26 cellular contexts compared by ENCODE assay signal in genomic region chr1:174001573-174001972, GRCh38.
"Had no signal": no experiment of that assay in that cellular context is flagged by ENCODE, and none has a peak within 500 bp of the region (broad histone marks: within the 10 kb centered on the region; RNA-seq: fewer than 3 reads in every experiment).

No MANE protein-coding gene starts in this region.

- H3K9me3 Mint-ChIP-seq: activated CD4-positive, alpha-beta memory T cell treated with anti-CD3 and anti-CD28 coated beads, Interleukin-2, amount 10 ng/mL, durations not matched to agents 7 days and 5 days; activated CD4-positive, alpha-beta T cell treated with anti-CD3 and anti-CD28 coated beads, Interleukin-2, amount 10 ng/mL, durations not matched to agents 24 days and 14 days; activated naive CD4-positive, alpha-beta T cell treated with anti-CD3 and anti-CD28 coated beads, Interleukin-2, amount 50 U/mL, for 24 hours; activated naive CD8-positive, alpha-beta T cell treated with anti-CD3 and anti-CD28 coated beads, Interleukin-2, amount 50 U/mL, for 24 hours; activated T-helper 2 cell treated with anti-CD3 and anti-CD28 coated beads, Interferon-gamma antibody, Interleukin-2, Interleukin-4, amounts not matched to agents 10 μg/mL and 5 μg/mL and 100 μg/mL, durations not matched to agents 14 hours and 24 hours and 36 hours; neural crest cell; stimulated activated naive CD8-positive, alpha-beta T cell treated with anti-CD3 and anti-CD28 coated beads, Interleukin-15, Interleukin-2, amounts not matched to agents 100 ng/mL and 50 ng/mL, for 24 hours; type B pancreatic cell had no signal

- H3K27ac Mint-ChIP-seq: activated CD4-positive, alpha-beta memory T cell treated with anti-CD3 and anti-CD28 coated beads, Interleukin-2, amount 10 ng/mL, durations not matched to agents 7 days and 5 days; activated CD4-positive, alpha-beta T cell treated with anti-CD3 and anti-CD28 coated beads, Interleukin-2, amount 10 ng/mL, durations not matched to agents 24 days and 14 days; activated CD8-positive, alpha-beta memory T cell treated with anti-CD3 and anti-CD28 coated beads, Interleukin-2, amount 10 ng/mL, durations not matched to agents 7 days and 5 days; activated T-helper 2 cell treated with anti-CD3 and anti-CD28 coated beads, Interferon-gamma antibody, Interleukin-2, Interleukin-4, amounts not matched to agents 10 μg/mL and 5 μg/mL and 100 μg/mL, durations not matched to agents 14 hours and 24 hours and 36 hours; stimulated activated naive CD8-positive, alpha-beta T cell treated with anti-CD3 and anti-CD28 coated beads, Interleukin-15, Interleukin-2, amounts not matched to agents 100 ng/mL and 50 ng/mL, for 24 hours; type B pancreatic cell had no signal

- H3K9me3 ChIP-seq: esophagus squamous epithelium, gastrocnemius medialis, left ventricle myocardium inferior, spleen, uterus had no signal

- H3K27me3 Mint-ChIP-seq: activated CD4-positive, alpha-beta memory T cell treated with anti-CD3 and anti-CD28 coated beads, Interleukin-2, amount 10 ng/mL, durations not matched to agents 7 days and 5 days; activated CD4-positive, alpha-beta T cell treated with anti-CD3 and anti-CD28 coated beads, Interleukin-2, amount 10 ng/mL, durations not matched to agents 24 days and 14 days; activated CD8-positive, alpha-beta memory T cell treated with anti-CD3 and anti-CD28 coated beads, Interleukin-2, amount 10 ng/mL, durations not matched to agents 7 days and 5 days; activated naive CD4-positive, alpha-beta T cell treated with anti-CD3 and anti-CD28 coated beads, Interleukin-2, amount 50 U/mL, for 24 hours; activated naive CD8-positive, alpha-beta T cell treated with anti-CD3 and anti-CD28 coated beads, Interleukin-2, amount 50 U/mL, for 24 hours; naive B cell; stimulated activated naive CD8-positive, alpha-beta T cell treated with anti-CD3 and anti-CD28 coated beads, Interleukin-15, Interleukin-2, amounts not matched to agents 100 ng/mL and 50 ng/mL, for 24 hours; type B pancreatic cell had no signal

- H3K27me3 ChIP-seq: esophagus squamous epithelium, gastrocnemius medialis, spleen, uterus had no signal

- H3K36me3 ChIP-seq: gastrocnemius medialis, uterus had no signal

- ATAC-seq: activated CD8-positive, alpha-beta memory T cell treated with anti-CD3 and anti-CD28 coated beads, Interleukin-2, amount 10 ng/mL, durations not matched to agents 7 days and 5 days; activated naive CD8-positive, alpha-beta T cell treated with anti-CD3 and anti-CD28 coated beads, Interleukin-2, amount 50 U/mL, for 24 hours; gastrocnemius medialis; right cardiac atrium had no signal

- H3K27ac ChIP-seq: left ventricle myocardium inferior, spleen, uterus had no signal

- DNase-seq: activated CD4-positive, alpha-beta memory T cell treated with anti-CD3 and anti-CD28 coated beads, Interleukin-2, amount 10 ng/mL, durations not matched to agents 7 days and 5 days; activated CD4-positive, alpha-beta T cell treated with anti-CD3 and anti-CD28 coated beads, Interleukin-2, amount 10 ng/mL, durations not matched to agents 24 days and 14 days; activated CD4-positive, CD25-positive, alpha-beta regulatory T cell treated with anti-CD3 and anti-CD28 coated beads, Interleukin-2, amount 50 U/mL, for 72 hours; activated CD8-positive, alpha-beta memory T cell treated with anti-CD3 and anti-CD28 coated beads, Interleukin-2, amount 10 ng/mL, durations not matched to agents 7 days and 5 days; activated naive CD8-positive, alpha-beta T cell treated with anti-CD3 and anti-CD28 coated beads, Interleukin-2, amount 50 U/mL, for 24 hours; activated T-cell treated with anti-CD3 and anti-CD28 coated beads, Interleukin-2, amount 50 U/mL, for 48 hours; dermis blood vessel endothelial cell; effector CD4-positive, alpha-beta T cell; esophagus squamous epithelium; gastrocnemius medialis; glutamatergic neuron; left ventricle myocardium inferior; naive B cell; occipital lobe; right cardiac atrium; spleen; T-helper 1 cell; uterus had no signal

- H3K4me3 ChIP-seq: esophagus squamous epithelium, gastrocnemius medialis, left ventricle myocardium inferior, spleen, uterus had no signal

- FAIRE-seq: bronchial epithelial cell, colon, islet of Langerhans had no signal

- H3K4me3 Mint-ChIP-seq: activated CD4-positive, alpha-beta memory T cell treated with anti-CD3 and anti-CD28 coated beads, Interleukin-2, amount 10 ng/mL, durations not matched to agents 7 days and 5 days; activated CD4-positive, alpha-beta T cell treated with anti-CD3 and anti-CD28 coated beads, Interleukin-2, amount 10 ng/mL, durations not matched to agents 24 days and 14 days; activated CD8-positive, alpha-beta memory T cell treated with anti-CD3 and anti-CD28 coated beads, Interleukin-2, amount 10 ng/mL, durations not matched to agents 7 days and 5 days; activated naive CD4-positive, alpha-beta T cell treated with anti-CD3 and anti-CD28 coated beads, Interleukin-2, amount 50 U/mL, for 24 hours; activated naive CD8-positive, alpha-beta T cell treated with anti-CD3 and anti-CD28 coated beads, Interleukin-2, amount 50 U/mL, for 24 hours; neural crest cell; stimulated activated naive CD8-positive, alpha-beta T cell treated with anti-CD3 and anti-CD28 coated beads, Interleukin-15, Interleukin-2, amounts not matched to agents 100 ng/mL and 50 ng/mL, for 24 hours; type B pancreatic cell had no signal
